10 cellular contexts compared by ENCODE assay signal in the genomic region with DNA sequence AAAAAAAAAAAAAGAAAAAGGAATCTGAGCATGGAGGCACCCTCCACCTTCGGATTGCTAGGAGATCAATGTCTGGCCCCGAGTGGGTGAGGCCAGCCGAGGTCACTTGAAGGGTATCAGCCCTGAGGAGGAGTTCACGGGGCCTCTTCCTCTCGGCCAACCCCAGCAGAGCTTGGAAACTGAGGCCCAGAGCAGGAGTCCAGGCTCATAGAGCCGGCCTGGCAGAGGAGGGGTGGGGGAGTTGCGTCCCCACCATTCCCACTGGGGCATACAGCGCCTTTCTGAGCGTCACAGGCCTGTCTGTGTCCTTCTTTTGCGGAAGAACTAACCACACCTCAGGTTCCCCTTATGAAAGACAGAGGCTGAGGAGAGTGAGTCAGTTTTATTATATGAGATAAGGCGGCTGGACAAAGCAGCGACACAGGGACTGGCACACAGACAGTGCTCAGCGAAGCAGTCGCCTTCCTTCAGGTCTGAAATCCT. TPM values are rescaled to one million over a fixed set of nuclear protein-coding genes. Genes with fewer than 3 reads are reported as not detected.
DNase-seq lines count a peak whose midpoint lies in the region; ATAC-seq and TF ChIP-seq lines count a peak whose summit lies in the region.
"Had no signal": no experiment of that assay in that cellular context is flagged by ENCODE, and none has a peak within 500 bp of the region (broad histone marks: within the 10 kb centered on the region; RNA-seq: fewer than 3 reads in every experiment).

No MANE protein-coding gene starts in this region.

- no peaks in the 10 kb centered on the region for H3K36me3 Mint-ChIP-seq in activated CD8-positive, alpha-beta memory T cell treated with anti-CD3 and anti-CD28 coated beads, Interleukin-2, amount 10 ng/mL, durations not matched to agents 7 days and 5 days
- H3K36me3 Mint-ChIP-seq: IgD-negative memory B cell had no signal

- H3K4me1 ChIP-seq in sigmoid colon, result peaks cover 0 to 54% (median 54%) of the 10 kb centered on the region in 4 donors

- H3K9me3 ChIP-seq in sigmoid colon, result no peaks in the 10 kb centered on the region

- intact Hi-C loops in sigmoid colon (cut with DNase I), result no loop called here

- H3K27ac Mint-ChIP-seq in activated CD8-positive, alpha-beta memory T cell treated with anti-CD3 and anti-CD28 coated beads, Interleukin-2, amount 10 ng/mL, durations not matched to agents 7 days and 5 days, result no peak overlapping the region

- H3K36me3 ChIP-seq in sigmoid colon, result no peaks in the 10 kb centered on the region

- DNase-seq in HK-2 (ENCODE audit: unreplicated experiment) (peak; percentile 71), SKM-1 treated with dmso at 0.1 percent for 144 hours (lab: John Stamatoyannopoulos, UW; ENCODE audit: unreplicated experiment) (peak; percentile 83), fibroblast of villous mesenchyme (ENCODE audit: low read depth) (peak; percentile 87), sigmoid colon (no peak), iPS-NIHi11 (ENCODE audit: low spot score) (no peak)
- DNase-seq in activated CD8-positive, alpha-beta memory T cell treated with anti-CD3 and anti-CD28 coated beads, Interleukin-2, amount 10 ng/mL, durations not matched to agents 7 days and 5 days, result no peak
- no peak for DNase-seq in activated CD8-positive, alpha-beta memory T cell treated with anti-CD3 and anti-CD28 coated beads, Interleukin-2, amount 50 U/mL, for 48 hours

- H3K4me1 Mint-ChIP-seq in activated CD8-positive, alpha-beta memory T cell treated with anti-CD3 and anti-CD28 coated beads, Interleukin-2, amount 10 ng/mL, durations not matched to agents 7 days and 5 days, result peaks cover 7% of the 10 kb centered on the region

- H3K4me3 ChIP-seq in fibroblast of villous mesenchyme (ENCODE audit: low read depth, low read length) (no peak overlapping the region), sigmoid colon (no peak overlapping the region)

- no peak for TF ChIP-seq POLR2A in sigmoid colon (IDR thresholded peaks at IDR 0.05)

- 14 to 55% methylated on average over 14 of the region's 14 CpGs for WGBS in sigmoid colon, 2 donors

- CTCF ChIA-PET in activated CD8-positive, alpha-beta memory T cell treated with anti-CD3 and anti-CD28 coated beads, Interleukin-2, amount 10 ng/mL, durations not matched to agents 7 days and 5 days (lab: Charles Lee), result interaction anchor here (0.7 kb wide), 1 partner anchor 94 kb away, joined by 3 read pairs; no protein-coding TSS in a partner anchor

- peaks cover 21% of the 10 kb centered on the region for H3K27me3 Mint-ChIP-seq in activated CD8-positive, alpha-beta memory T cell treated with anti-CD3 and anti-CD28 coated beads, Interleukin-2, amount 10 ng/mL, durations not matched to agents 7 days and 5 days

- peak overlapping the region in 3 of 4 donors; percentile 11 to 88 (median 58) for H3K27ac ChIP-seq in sigmoid colon

- H3K27me3 ChIP-seq in sigmoid colon, result no peaks in the 10 kb centered on the region

- TF ChIP-seq EP300 in sigmoid colon (IDR thresholded peaks at IDR 0.05), result no peak

- no peak for ATAC-seq in activated CD8-positive, alpha-beta memory T cell treated with anti-CD3 and anti-CD28 coated beads, Interleukin-2, amount 10 ng/mL, durations not matched to agents 7 days and 5 days
- no peak for ATAC-seq in HG02763 (IDR thresholded peaks at IDR 0.05; ENCODE audit: unreplicated experiment)

- TF ChIP-seq CTCF in fibroblast of villous mesenchyme (IDR thresholded peaks at IDR 0.05; ENCODE audit: insufficient read depth, low read depth, low read length), result no peak
- TF ChIP-seq CTCF in sigmoid colon (IDR thresholded peaks at IDR 0.05), result no peak

- no peaks in the 10 kb centered on the region for H3K9me3 Mint-ChIP-seq in activated CD8-positive, alpha-beta memory T cell treated with anti-CD3 and anti-CD28 coated beads, Interleukin-2, amount 10 ng/mL, durations not matched to agents 7 days and 5 days (ENCODE audit: low read depth)
- H3K9me3 Mint-ChIP-seq: IgD-negative memory B cell had no signal

- no peak overlapping the region for H3K4me3 Mint-ChIP-seq in activated CD8-positive, alpha-beta memory T cell treated with anti-CD3 and anti-CD28 coated beads, Interleukin-2, amount 10 ng/mL, durations not matched to agents 7 days and 5 days
- H3K4me3 Mint-ChIP-seq: IgD-negative memory B cell had no signal

RNA-seq across cellular contexts. Expression of a gene that starts 17.1 kb away (rescaled TPM):
- total RNA-seq in fibroblast of villous mesenchyme, result 47.0 and 104 TPM in 2 replicates
- total RNA-seq in sigmoid colon, result 1 to 10 TPM; 3.3 to 6.4 (median 4.9) TPM
- 10 to 100 TPM in 1 of 3 donors, 1 to 10 TPM in 2; 6.0 to 24.7 (median 9.9) TPM for polyA plus RNA-seq in sigmoid colon
- not detected for total RNA-seq in activated CD8-positive, alpha-beta memory T cell treated with anti-CD3 and anti-CD28 coated beads, Interleukin-2, amount 10 ng/mL, durations not matched to agents 7 days and 5 days
- total RNA-seq: T-helper 1 cell treated with Interleukin-12 subunit alpha and Interleukin-12 subunit beta and Interleukin-4 antibody, amounts not matched to agents 30 ng/mL and 1 ng/mL, for 36 hours had no signal
- polyA plus RNA-seq: IgD-negative memory B cell had no signal

RNA-seq across cellular contexts. Expression of a gene that starts 39.4 kb away (rescaled TPM):
- 9.9 and 11.6 TPM in 2 replicates for total RNA-seq in fibroblast of villous mesenchyme
- 1 to 10 TPM in 3 of 4 donors, not detected in 1; 2.5 to 4.4 (median 3.6) TPM for total RNA-seq in sigmoid colon
- polyA plus RNA-seq in sigmoid colon, result 10 to 100 TPM in 1 of 3 donors, 1 to 10 TPM in 2; 2.5 to 10.8 (median 7.2) TPM
- 1 to 10 TPM; 5.3 to 6.0 TPM for total RNA-seq in activated CD8-positive, alpha-beta memory T cell treated with anti-CD3 and anti-CD28 coated beads, Interleukin-2, amount 10 ng/mL, durations not matched to agents 7 days and 5 days

Comparison
In these comparisons a context has a peak if more than half of its experiments do, and no peak if none do; other contexts are left out.
1. DNase-seq: peak in HK-2 (single experiment), SKM-1 treated with dmso at 0.1 percent for 144 hours (single experiment) and fibroblast of villous mesenchyme (single experiment); none in sigmoid colon (single experiment), activated CD8-positive, alpha-beta memory T cell treated with anti-CD3 and anti-CD28 coated beads, Interleukin-2, amount 10 ng/mL, durations not matched to agents 7 days and 5 days (single experiment), activated CD8-positive, alpha-beta memory T cell treated with anti-CD3 and anti-CD28 coated beads, Interleukin-2, amount 50 U/mL, for 48 hours (single experiment) and iPS-NIHi11 (single experiment).